30 cellular contexts compared by ENCODE assay signal in the genomic region with DNA sequence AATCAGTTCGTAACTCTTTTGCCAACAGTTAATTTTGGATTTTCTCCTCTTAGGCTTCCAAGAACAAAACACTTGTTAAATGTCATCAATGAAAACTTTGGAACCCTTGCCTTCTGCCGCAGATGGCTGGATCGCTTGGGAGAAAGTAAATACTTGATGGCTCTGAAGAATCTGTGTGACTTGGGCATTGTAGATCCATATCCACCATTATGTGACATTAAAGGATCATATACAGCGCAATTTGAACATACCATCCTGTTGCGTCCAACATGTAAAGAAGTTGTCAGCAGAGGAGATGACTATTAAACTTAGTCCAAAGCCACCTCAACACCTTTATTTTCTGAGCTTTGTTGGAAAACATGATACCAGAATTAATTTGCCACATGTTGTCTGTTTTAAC. TPM values are rescaled to one million over a fixed set of nuclear protein-coding genes. Genes with fewer than 3 reads are reported as not detected.
"Had no signal": no experiment of that assay in that cellular context is flagged by ENCODE, and none has a peak within 500 bp of the region (broad histone marks: within the 10 kb centered on the region; RNA-seq: fewer than 3 reads in every experiment).

No MANE protein-coding gene starts in this region.

- H3K27ac ChIP-seq: ovary, parathyroid adenoma, psoas muscle, skin epidermis, spleen, stomach, thoracic aorta, thyroid gland, tibial nerve, upper lobe of left lung, vagina had no signal

- H3K27me3 ChIP-seq: ovary, spleen, stomach, thyroid gland, tibial nerve, upper lobe of left lung, vagina had no signal

- H3K4me2 ChIP-seq: smooth muscle cell had no signal

- H3K4me3 ChIP-seq: ovary, psoas muscle, skin epidermis, smooth muscle cell, spleen, stomach, thoracic aorta, thyroid gland, tibial nerve, upper lobe of left lung, vagina had no signal

- H3K9ac ChIP-seq: parathyroid adenoma had no signal

- DNase-seq: naive thymus-derived CD8-positive, alpha-beta T cell; nephron progenitor cell; occipital lobe; ovary; posterior cingulate gyrus; psoas muscle; right cardiac atrium; spleen; stimulated activated CD4-positive, alpha-beta T cell treated with anti-CD3 and anti-CD28 coated beads, Interleukin-12 subunit alpha, Interleukin-12 subunit beta, amount 100 ng/mL, for 4 hours; stimulated activated CD4-positive, alpha-beta T cell treated with anti-CD3 and anti-CD28 coated beads, Interleukin-1b, Interleukin-23, amount 100 ng/mL, for 48 hours; stimulated activated CD4-positive, alpha-beta T cell treated with anti-CD3 and anti-CD28 coated beads, Interleukin-4, amount 100 ng/mL, for 24 hours; stimulated activated naive B cell treated with anti-CD40 and anti-IgM and Interleukin-4, amounts not matched to agents 10 μg/mL and 1 μg/mL and 100 μg/mL, for 72 hours; stimulated activated naive CD4-positive, alpha-beta T cell treated with Interleukin-2 at 50 U/mL for 16 hours; stomach; thyroid gland; trophoblast cell; upper lobe of left lung had no signal

- H3K9me3 ChIP-seq: ovary, psoas muscle, spleen, stomach, thoracic aorta, thyroid gland, tibial nerve, upper lobe of left lung, vagina had no signal

- FAIRE-seq: urothelium cell line had no signal

- H3K4me1 Mint-ChIP-seq: nephron progenitor cell; neural crest cell; stimulated activated effector memory CD8-positive, alpha-beta T cell treated with anti-CD3 and anti-CD28 coated beads, Interleukin-12 subunit alpha, Interleukin-12 subunit beta, amount 100 ng/mL, for 72 hours had no signal

- H3K27ac Mint-ChIP-seq: natural killer cell treated with Interleukin-12 subunit alpha and Interleukin-12 subunit beta and Interleukin-15 and Interleukin-18, amount 100 ng/mL, for 72 hours; nephron progenitor cell; progenitor cell of endocrine pancreas; stimulated activated effector memory CD8-positive, alpha-beta T cell treated with anti-CD3 and anti-CD28 coated beads, Interleukin-12 subunit alpha, Interleukin-12 subunit beta, amount 100 ng/mL, for 72 hours; stimulated activated naive B cell treated with anti-CD40 and anti-IgM and Interleukin-4, amounts not matched to agents 10 μg/mL and 1 μg/mL and 100 μg/mL, for 72 hours; stimulated activated naive CD8-positive, alpha-beta T cell treated with anti-CD3 and anti-CD28 coated beads, Interleukin-15, Interleukin-2, amounts not matched to agents 100 ng/mL and 50 ng/mL, for 24 hours had no signal

- H3K4me1 ChIP-seq: parathyroid adenoma, psoas muscle, spleen, stomach, thyroid gland, upper lobe of left lung, vagina had no signal

- H2AFZ ChIP-seq: parathyroid adenoma had no signal

- H3K4me3 Mint-ChIP-seq: naive thymus-derived CD8-positive, alpha-beta T cell; natural killer cell treated with Interleukin-12 subunit alpha and Interleukin-12 subunit beta and Interleukin-15 and Interleukin-18, amount 100 ng/mL, for 72 hours; nephron progenitor cell; neural crest cell; stimulated activated effector memory CD8-positive, alpha-beta T cell treated with anti-CD3 and anti-CD28 coated beads, Interleukin-12 subunit alpha, Interleukin-12 subunit beta, amount 100 ng/mL, for 72 hours; stimulated activated naive B cell treated with anti-CD40 and anti-IgM and Interleukin-4, amounts not matched to agents 10 μg/mL and 1 μg/mL and 100 μg/mL, for 72 hours; stimulated activated naive CD8-positive, alpha-beta T cell treated with anti-CD3 and anti-CD28 coated beads, Interleukin-15, Interleukin-2, amounts not matched to agents 100 ng/mL and 50 ng/mL, for 24 hours had no signal

- H3K36me3 ChIP-seq: ovary had no signal

- ATAC-seq: naive thymus-derived CD8-positive, alpha-beta T cell; natural killer cell treated with Interleukin-12 subunit alpha and Interleukin-12 subunit beta and Interleukin-15 and Interleukin-18, amount 100 ng/mL, for 72 hours; psoas muscle; right cardiac atrium; sciatic nerve; stimulated activated effector memory CD8-positive, alpha-beta T cell treated with anti-CD3 and anti-CD28 coated beads, Interleukin-12 subunit alpha, Interleukin-12 subunit beta, amount 100 ng/mL, for 72 hours; stimulated activated naive B cell treated with anti-CD40 and anti-IgM and Interleukin-4, amounts not matched to agents 10 μg/mL and 1 μg/mL and 100 μg/mL, for 72 hours had no signal

- H3K9me3 Mint-ChIP-seq: naive thymus-derived CD8-positive, alpha-beta T cell; natural killer cell treated with Interleukin-12 subunit alpha and Interleukin-12 subunit beta and Interleukin-15 and Interleukin-18, amount 100 ng/mL, for 72 hours; nephron progenitor cell; neural crest cell; stimulated activated effector memory CD8-positive, alpha-beta T cell treated with anti-CD3 and anti-CD28 coated beads, Interleukin-12 subunit alpha, Interleukin-12 subunit beta, amount 100 ng/mL, for 72 hours; stimulated activated naive B cell treated with anti-CD40 and anti-IgM and Interleukin-4, amounts not matched to agents 10 μg/mL and 1 μg/mL and 100 μg/mL, for 72 hours; stimulated activated naive CD8-positive, alpha-beta T cell treated with anti-CD3 and anti-CD28 coated beads, Interleukin-15, Interleukin-2, amounts not matched to agents 100 ng/mL and 50 ng/mL, for 24 hours had no signal

- H3K27me3 Mint-ChIP-seq: naive thymus-derived CD8-positive, alpha-beta T cell; natural killer cell treated with Interleukin-12 subunit alpha and Interleukin-12 subunit beta and Interleukin-15 and Interleukin-18, amount 100 ng/mL, for 72 hours; progenitor cell of endocrine pancreas; stimulated activated naive B cell treated with anti-CD40 and anti-IgM and Interleukin-4, amounts not matched to agents 10 μg/mL and 1 μg/mL and 100 μg/mL, for 72 hours; stimulated activated naive CD8-positive, alpha-beta T cell treated with anti-CD3 and anti-CD28 coated beads, Interleukin-15, Interleukin-2, amounts not matched to agents 100 ng/mL and 50 ng/mL, for 24 hours had no signal

RNA-seq across cellular contexts. Expression of a gene that starts 37.7 kb away (rescaled TPM):
- total RNA-seq: smooth muscle cell had no signal
